In genomic region chr15:32909431-32909830, GRCh38 we compare ENCODE assay signal across 1 cellular context.
TF ChIP-seq lines count a peak whose summit lies in the region.

No MANE protein-coding gene starts in this region.

TF ChIP-seq in SK-N-SH, 30 proteins besides CTCF, POLR2A, EP300 and RAD21 (continued from another document):
- TF ChIP-seq IRF3 (IDR thresholded peaks at IDR 0.05; ENCODE audit: low read depth, low read length), result no peak
- no peak for TF ChIP-seq MXI1 (IDR thresholded peaks at IDR 0.05; ENCODE audit: low read depth, low read length)
- no peak for TF ChIP-seq POLR2AphosphoS5 (IDR thresholded peaks at IDR 0.05; ENCODE audit: low read depth, low read length)
- no peak for TF ChIP-seq MAX (IDR thresholded peaks at IDR 0.05; ENCODE audit: low read depth)
- TF ChIP-seq ELF1 (IDR thresholded peaks at IDR 0.05), result no peak
- TF ChIP-seq GABPA (IDR thresholded peaks at IDR 0.05; ENCODE audit: low read depth), result no peak
- no peak for TF ChIP-seq USF2 (IDR thresholded peaks at IDR 0.05; ENCODE audit: borderline replicate concordance, low read depth, low read length)
- no peak for TF ChIP-seq RXRA (IDR thresholded peaks at IDR 0.05; ENCODE audit: borderline replicate concordance, low read depth)
- no peak for TF ChIP-seq EZH2phosphoT487 (IDR thresholded peaks at IDR 0.05; ENCODE audit: borderline replicate concordance, low read depth)
- no peak for TF ChIP-seq SIN3A (IDR thresholded peaks at IDR 0.05; ENCODE audit: borderline replicate concordance, low read depth, low read length)
- no peak for TF ChIP-seq ZBTB33 (IDR thresholded peaks at IDR 0.05; ENCODE audit: borderline replicate concordance, low read depth)
- TF ChIP-seq RFX5 (IDR thresholded peaks at IDR 0.05; ENCODE audit: low read length), result no peak
TF ChIP-seq in SK-N-SH: peak in this region for 0.
